In the genomic region with DNA sequence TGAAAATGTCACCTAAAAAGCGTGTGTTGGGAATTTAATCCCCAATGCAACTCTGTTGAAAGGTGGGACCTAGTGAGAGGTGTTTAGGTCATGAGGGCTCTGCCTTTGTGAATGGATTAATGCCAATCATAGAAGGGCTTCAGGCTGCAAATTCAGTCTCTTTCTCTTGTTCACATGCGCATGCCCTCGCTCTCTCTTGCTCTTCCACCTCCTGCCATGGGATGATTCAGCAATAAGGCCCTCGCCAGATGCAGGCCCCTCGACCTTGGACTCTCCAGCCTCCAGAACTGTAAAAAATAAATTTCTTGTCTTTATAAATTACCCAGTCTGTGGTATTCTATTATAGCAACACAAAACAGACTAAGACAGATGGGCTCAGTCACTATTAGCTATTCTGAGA, we compare ENCODE assay signal across 21 cellular contexts. TPM values are rescaled to one million over a fixed set of nuclear protein-coding genes. Genes with fewer than 3 reads are reported as not detected.
DNase-seq lines count a peak whose midpoint lies in the region; ATAC-seq, FAIRE-seq and TF ChIP-seq lines count a peak whose summit lies in the region.
"Had no signal": no experiment of that assay in that cellular context is flagged by ENCODE, and none has a peak within 500 bp of the region (broad histone marks: within the 10 kb centered on the region; RNA-seq: fewer than 3 reads in every experiment).

No MANE protein-coding gene starts in this region.

- no peak for TF ChIP-seq RAD21 in H1 (IDR thresholded peaks at IDR 0.05 in 1 of 2, conservative IDR thresholded peaks at IDR 0.05 in 1 of 2; ENCODE audit: low read depth in 2 of 2, low read length in 2 of 2)

- no peak overlapping the region for H3K4ac ChIP-seq in H1 (replicated peaks; ENCODE audit: insufficient read length, low read depth, low read length)

- H3K79me2 ChIP-seq in OCI-LY1 (ENCODE audit: insufficient read depth, low read length) (no peaks in the 10 kb centered on the region), H1 (ENCODE audit: control insufficient read depth in 1 of 2, insufficient read depth in 2 of 2, low read length in 2 of 2) (no peaks in the 10 kb centered on the region)

- H4K91ac ChIP-seq in H1 (replicated peaks; ENCODE audit: insufficient read length, low read length): no peak overlapping the region

- H2BK12ac ChIP-seq in H1 (ENCODE audit: low read depth, low read length): no peak overlapping the region

- H3K4me3 ChIP-seq in OCI-LY1 (ENCODE audit: low read depth, low read length, poor library complexity, severe bottlenecking): no peak overlapping the region
- no peak overlapping the region for H3K4me3 ChIP-seq in H1 (ENCODE audit: extremely low read depth in 1 of 4, insufficient read depth in 2 of 4, low read depth in 3 of 4, low read length in 4 of 4)
- H3K4me3 ChIP-seq: BLaER1 treated with 17β-estradiol and CSF1 and Interleukin-3, amounts not matched to agents 10 nM and 100 nM; dorsolateral prefrontal cortex; gastrocnemius medialis had no signal

- no peak for DNase-seq in activated T-cell treated with anti-CD3 and anti-CD28 coated beads, Interleukin-2, amount 50 U/mL, for 72 hours
- DNase-seq in activated T-cell treated with anti-CD3 and anti-CD28 coated beads, Interleukin-2, amount 50 U/mL, for 4 hours: no peak
- no peak for DNase-seq in H1 (ENCODE audit: low read depth in 1 of 2, low spot score in 2 of 2)
- DNase-seq in stimulated activated naive CD8-positive, alpha-beta T cell treated with anti-CD3 and anti-CD28 coated beads, Interleukin-15, amount 100 ng/mL, for 72 hours: no peak
- DNase-seq in effector memory CD8-positive, alpha-beta T cell: no peak
- DNase-seq: dorsolateral prefrontal cortex; gastrocnemius medialis; KG1; mesenchymal stem cell; NCI-H1092; NCI-H2081; NCI-H446 treated with DMSO at 0.1 percent for 48 hours; Right ventricle myocardium superior; stimulated activated CD4-positive, alpha-beta T cell treated with anti-CD3 and anti-CD28 coated beads, Interleukin-1b, Interleukin-23, amount 100 ng/mL, for 48 hours had no signal

- no peak overlapping the region for H3K23ac ChIP-seq in H1 (ENCODE audit: insufficient read length)

- H3K9me2 ChIP-seq in OCI-LY1 (ENCODE audit: low read depth, low read length): no peaks in the 10 kb centered on the region

- H2BK120ac ChIP-seq in H1 (replicated peaks; ENCODE audit: low read depth, low read length): no peak overlapping the region

- H3K4me1 Mint-ChIP-seq in activated T-cell treated with anti-CD3 and anti-CD28 coated beads, Interleukin-2, amount 50 U/mL, for 72 hours (ENCODE audit: low read depth): peaks cover 66% of the 10 kb centered on the region
- H3K4me1 Mint-ChIP-seq in activated T-cell treated with anti-CD3 and anti-CD28 coated beads, Interleukin-2, amount 50 U/mL, for 4 hours (ENCODE audit: low read depth): peaks cover 59% of the 10 kb centered on the region
- peaks cover 71% of the 10 kb centered on the region for H3K4me1 Mint-ChIP-seq in stimulated activated naive CD8-positive, alpha-beta T cell treated with anti-CD3 and anti-CD28 coated beads, Interleukin-15, amount 100 ng/mL, for 72 hours
- peaks cover 46 to 57% of the 10 kb centered on the region in 2 donors for H3K4me1 Mint-ChIP-seq in effector memory CD8-positive, alpha-beta T cell (ENCODE audit: low read depth in 2 of 2)

- H2BK15ac ChIP-seq in H1 (ENCODE audit: low read length): no peak overlapping the region

- no peak overlapping the region for H3K4me2 ChIP-seq in OCI-LY1 (ENCODE audit: low read length)
- no peak overlapping the region for H3K4me2 ChIP-seq in H1 (ENCODE audit: insufficient read depth in 1 of 2, low read depth in 2 of 2, low read length in 2 of 2)

- peaks cover 3 to 9% of the 10 kb centered on the region in 2 donors for H3K36me3 Mint-ChIP-seq in activated T-cell treated with anti-CD3 and anti-CD28 coated beads, Interleukin-2, amount 50 U/mL, for 72 hours (ENCODE audit: insufficient read depth in 2 of 2)
- H3K36me3 Mint-ChIP-seq in activated T-cell treated with anti-CD3 and anti-CD28 coated beads, Interleukin-2, amount 50 U/mL, for 4 hours (ENCODE audit: insufficient read depth): peaks cover 11% of the 10 kb centered on the region
- H3K36me3 Mint-ChIP-seq in effector memory CD8-positive, alpha-beta T cell (ENCODE audit: insufficient read depth): no peaks in the 10 kb centered on the region

- H3K4me1 ChIP-seq in OCI-LY1 (ENCODE audit: insufficient read depth, low read length, severe bottlenecking) (peaks cover 44% of the 10 kb centered on the region), H1 (replicated peaks in 1 of 4; ENCODE audit: control insufficient read depth in 3 of 4, insufficient read depth in 4 of 4, low read length in 3 of 4) (peaks cover 0 to 8% (median 0%) of the 10 kb centered on the region in 4 experiments; a peak in 2 of 7 replicates)
- H3K4me1 ChIP-seq: gastrocnemius medialis had no signal

- no peaks in the 10 kb centered on the region for H3K23me2 ChIP-seq in H1 (ENCODE audit: low read depth, low read length)

- FAIRE-seq in H1 (lab: Jason Lieb, UNC): no peak

- TF ChIP-seq CTCF in OCI-LY1 (IDR thresholded peaks at IDR 0.05; ENCODE audit: low read length): no peak
- TF ChIP-seq CTCF in H1 (IDR thresholded peaks at IDR 0.05; ENCODE audit: control extremely low read depth in 1 of 3, insufficient read depth in 1 of 3, low read depth in 1 of 3, low read length in 3 of 3): no peak

- H3K27ac ChIP-seq in OCI-LY1 (ENCODE audit: low read depth, low read length, poor library complexity, severe bottlenecking): peak overlapping the region; percentile 15
- H3K27ac ChIP-seq in H1 (ENCODE audit: low read depth, low read length): no peak overlapping the region
- H3K27ac ChIP-seq: dorsolateral prefrontal cortex, gastrocnemius medialis had no signal

- no peak overlapping the region; the same call in 1 of the 2 replicates for H2BK5ac ChIP-seq in H1 (ENCODE audit: low read depth, low read length)

- no peak for TF ChIP-seq POLR2A in H1 (IDR thresholded peaks at IDR 0.05; ENCODE audit: control extremely low read depth in 1 of 2, low read depth in 2 of 2, low read length in 2 of 2)

- TF ChIP-seq EP300 in H1 (IDR thresholded peaks at IDR 0.05; ENCODE audit: borderline replicate concordance in 1 of 2, low read depth in 2 of 2, low read length in 2 of 2): no peak

- 84% methylated on average over 5 of the region's 5 CpGs; no CpG with 5 or more reads in 1 of the 2 experiments for WGBS in H1 (ENCODE audit: extremely low coverage in 1 of 2, insufficient coverage in 1 of 2, insufficient read length in 1 of 2, insufficient replicate concordance in 2 of 2, low coverage in 1 of 2, low lambda C conversion rate in 2 of 2, missing lambda C conversion rate in 1 of 2), 2 experiments

- no peaks in the 10 kb centered on the region for H3K27me3 Mint-ChIP-seq in activated T-cell treated with anti-CD3 and anti-CD28 coated beads, Interleukin-2, amount 50 U/mL, for 72 hours (ENCODE audit: low read depth)
- no peaks in the 10 kb centered on the region for H3K27me3 Mint-ChIP-seq in activated T-cell treated with anti-CD3 and anti-CD28 coated beads, Interleukin-2, amount 50 U/mL, for 4 hours (ENCODE audit: low read depth)
- H3K27me3 Mint-ChIP-seq in stimulated activated naive CD8-positive, alpha-beta T cell treated with anti-CD3 and anti-CD28 coated beads, Interleukin-15, amount 100 ng/mL, for 72 hours: no peaks in the 10 kb centered on the region
- no peaks in the 10 kb centered on the region for H3K27me3 Mint-ChIP-seq in effector memory CD8-positive, alpha-beta T cell
- H3K27me3 Mint-ChIP-seq: progenitor cell of endocrine pancreas had no signal

- no peak overlapping the region for H3K18ac ChIP-seq in H1 (ENCODE audit: extremely low read depth, low read length)

- H3K14ac ChIP-seq in H1 (ENCODE audit: insufficient read length): no peak overlapping the region

- H3K27me3 ChIP-seq in OCI-LY1 (ENCODE audit: insufficient read depth, low read length): no peaks in the 10 kb centered on the region
- H3K27me3 ChIP-seq in H1 (replicated peaks in 1 of 4; ENCODE audit: control insufficient read depth in 3 of 4, extremely low read depth in 1 of 4, insufficient read depth in 3 of 4, low read length in 3 of 4): no peaks in the 10 kb centered on the region
- H3K27me3 ChIP-seq: BLaER1 treated with 17β-estradiol and CSF1 and Interleukin-3, amounts not matched to agents 10 nM and 100 nM; dorsolateral prefrontal cortex; gastrocnemius medialis had no signal

- H4K20me1 ChIP-seq in OCI-LY1 (ENCODE audit: insufficient read depth, low read length) (no peaks in the 10 kb centered on the region), H1 (replicated peaks in 1 of 2; ENCODE audit: control insufficient read depth in 1 of 2, insufficient read depth in 2 of 2, low read length in 2 of 2) (no peaks in the 10 kb centered on the region)
- H4K20me1 ChIP-seq: BLaER1 treated with 17β-estradiol and CSF1 and Interleukin-3, amounts not matched to agents 10 nM and 100 nM had no signal

- H3K79me1 ChIP-seq in H1 (ENCODE audit: low read depth, low read length): no peaks in the 10 kb centered on the region

- no peak for ATAC-seq in activated T-cell treated with anti-CD3 and anti-CD28 coated beads, Interleukin-2, amount 50 U/mL, for 72 hours (replicated peaks in 1 of 2)
- no peak for ATAC-seq in activated T-cell treated with anti-CD3 and anti-CD28 coated beads, Interleukin-2, amount 50 U/mL, for 4 hours
- no peak for ATAC-seq in stimulated activated naive CD8-positive, alpha-beta T cell treated with anti-CD3 and anti-CD28 coated beads, Interleukin-15, amount 100 ng/mL, for 72 hours
- ATAC-seq in HG02981 (IDR thresholded peaks at IDR 0.05; ENCODE audit: unreplicated experiment) (no peak), GM21423 (IDR thresholded peaks at IDR 0.05; ENCODE audit: unreplicated experiment) (no peak)
- ATAC-seq in effector memory CD8-positive, alpha-beta T cell (replicated peaks): no peak
- ATAC-seq: esophagus mucosa, gastrocnemius medialis had no signal

- peak overlapping the region; percentile 46 to 89 for H3K4me3 Mint-ChIP-seq in activated T-cell treated with anti-CD3 and anti-CD28 coated beads, Interleukin-2, amount 50 U/mL, for 72 hours
- no peak overlapping the region for H3K4me3 Mint-ChIP-seq in activated T-cell treated with anti-CD3 and anti-CD28 coated beads, Interleukin-2, amount 50 U/mL, for 4 hours
- peak overlapping the region; percentile 58 to 93 for H3K4me3 Mint-ChIP-seq in stimulated activated naive CD8-positive, alpha-beta T cell treated with anti-CD3 and anti-CD28 coated beads, Interleukin-15, amount 100 ng/mL, for 72 hours
- H3K4me3 Mint-ChIP-seq in effector memory CD8-positive, alpha-beta T cell: no peak overlapping the region
- H3K4me3 Mint-ChIP-seq: nephron had no signal

- H3K9me3 Mint-ChIP-seq in activated T-cell treated with anti-CD3 and anti-CD28 coated beads, Interleukin-2, amount 50 U/mL, for 72 hours: peaks cover 0 to 2% of the 10 kb centered on the region in 2 donors
- no peaks in the 10 kb centered on the region for H3K9me3 Mint-ChIP-seq in activated T-cell treated with anti-CD3 and anti-CD28 coated beads, Interleukin-2, amount 50 U/mL, for 4 hours
- no peaks in the 10 kb centered on the region for H3K9me3 Mint-ChIP-seq in stimulated activated naive CD8-positive, alpha-beta T cell treated with anti-CD3 and anti-CD28 coated beads, Interleukin-15, amount 100 ng/mL, for 72 hours
- no peaks in the 10 kb centered on the region for H3K9me3 Mint-ChIP-seq in effector memory CD8-positive, alpha-beta T cell
- H3K9me3 Mint-ChIP-seq: nephron had no signal

- H2AK5ac ChIP-seq in H1 (ENCODE audit: low read depth, low read length): no peak overlapping the region

- H3K36me3 ChIP-seq in OCI-LY1 (ENCODE audit: insufficient read depth, low read length): no peaks in the 10 kb centered on the region
- no peaks in the 10 kb centered on the region for H3K36me3 ChIP-seq in H1 (ENCODE audit: control insufficient read depth in 2 of 4, insufficient read depth in 4 of 4, low read length in 3 of 4)
- H3K36me3 ChIP-seq: gastrocnemius medialis had no signal

- CTCF ChIA-PET in H1 (lab: Charles Lee; ENCODE audit: partially characterized antibody): interaction anchor here (1.1 to 1.5 kb wide), 2 partner anchors 13 to 33 kb away, joined by 3 read pairs; no protein-coding TSS in a partner anchor

- H4K5ac ChIP-seq in H1 (ENCODE audit: insufficient read length, low read depth, low read length): no peak overlapping the region

- H3K27ac Mint-ChIP-seq in activated T-cell treated with anti-CD3 and anti-CD28 coated beads, Interleukin-2, amount 50 U/mL, for 72 hours: peak overlapping the region; percentile 91
- peak overlapping the region; percentile 48 to 51 for H3K27ac Mint-ChIP-seq in stimulated activated naive CD8-positive, alpha-beta T cell treated with anti-CD3 and anti-CD28 coated beads, Interleukin-15, amount 100 ng/mL, for 72 hours
- peak overlapping the region in 1 of 2 donors; percentile 52 for H3K27ac Mint-ChIP-seq in effector memory CD8-positive, alpha-beta T cell

- H2AFZ ChIP-seq in OCI-LY1 (ENCODE audit: low read length): no peak overlapping the region
- H2AFZ ChIP-seq in H1 (ENCODE audit: low read length): no peak overlapping the region

- H3F3A ChIP-seq in OCI-LY1 (ENCODE audit: insufficient read depth, low read length): no peaks in the 10 kb centered on the region

- H3K56ac ChIP-seq in H1 (replicated peaks; ENCODE audit: insufficient read length, low read depth, low read length): no peak overlapping the region

- H3K9ac ChIP-seq in OCI-LY1 (ENCODE audit: low read length) (no peak overlapping the region), H1 (replicated peaks in 1 of 4; ENCODE audit: extremely low read depth in 1 of 4, low read depth in 3 of 4, low read length in 3 of 4) (no peak overlapping the region)
- H3K9ac ChIP-seq: BLaER1 treated with 17β-estradiol and CSF1 and Interleukin-3, amounts not matched to agents 10 nM and 100 nM had no signal

- no peak overlapping the region for H4K8ac ChIP-seq in H1 (ENCODE audit: extremely low read depth, insufficient read depth, low read length)

- H2BK20ac ChIP-seq in H1 (ENCODE audit: low read length): no peak overlapping the region

- H3K9me3 ChIP-seq in OCI-LY1 (ENCODE audit: low read length) (no peaks in the 10 kb centered on the region), H1 (ENCODE audit: insufficient read depth in 2 of 2, low read depth in 1 of 2, low read length in 1 of 2) (no peaks in the 10 kb centered on the region)
- H3K9me3 ChIP-seq: BLaER1 treated with 17β-estradiol and CSF1 and Interleukin-3, amounts not matched to agents 10 nM and 100 nM; gastrocnemius medialis had no signal

- POLR2A ChIA-PET in H1 (lab: Charles Lee; ENCODE audit: partially characterized antibody): no interaction called here

RNA-seq across cellular contexts. Expression of a gene that starts 55.4 kb away (rescaled TPM):
- total RNA-seq in activated T-cell treated with anti-CD3 and anti-CD28 coated beads, Interleukin-2, amount 50 U/mL, for 72 hours: 10 to 100 TPM; 11.3 to 14.1 TPM
- total RNA-seq in activated T-cell treated with anti-CD3 and anti-CD28 coated beads, Interleukin-2, amount 50 U/mL, for 4 hours: 1 to 10 TPM; 3.1 to 6.9 (median 3.2) TPM
- total RNA-seq in H1 (2021; fragmentation: NEBNext Ultra II Directional; extraction: Animal tissue kit (Norgen Biotek cat#: 25700)): 1.3 and 2.0 TPM in 2 replicates
- 0.83 and 0.86 TPM in 2 replicates for polyA plus RNA-seq in H1 (2011; rRNA removed)
- 0.80 TPM for polyA plus RNA-seq in H1 (2011; cell fraction: cytosol; rRNA removed)
- polyA plus RNA-seq in H1 (2011; cell fraction: nucleus; rRNA removed): 1.4 TPM
- polyA plus RNA-seq in H1 (2012, experiment 1 of 2): 1.6 to 2.5 TPM (median 1.8 TPM) in 4 replicates
- 0.08 TPM for polyA plus RNA-seq in H1 (2012, experiment 2 of 2)
- 1.2 TPM for polyA plus RNA-seq in H1 (2013, experiment 1 of 2)
- 1.1 TPM for polyA plus RNA-seq in H1 (2013, experiment 2 of 2)
- polyA minus RNA-seq in H1 (2011; rRNA and poly(A)+ RNA removed): 3.0 and 5.2 TPM in 2 replicates
- 0.81 TPM for polyA minus RNA-seq in H1 (2011; cell fraction: cytosol; rRNA and poly(A)+ RNA removed)
- 6.7 TPM for polyA minus RNA-seq in H1 (2011; cell fraction: nucleus; rRNA and poly(A)+ RNA removed)

Comparison
In these comparisons a context has a peak if more than half of its experiments do, and no peak if none do; other contexts are left out.
1. H3K4me3 Mint-ChIP-seq: peak in activated T-cell treated with anti-CD3 and anti-CD28 coated beads, Interleukin-2, amount 50 U/mL, for 72 hours (2 of 2) and stimulated activated naive CD8-positive, alpha-beta T cell treated with anti-CD3 and anti-CD28 coated beads, Interleukin-15, amount 100 ng/mL, for 72 hours (2 of 2); none in activated T-cell treated with anti-CD3 and anti-CD28 coated beads, Interleukin-2, amount 50 U/mL, for 4 hours (single experiment) and effector memory CD8-positive, alpha-beta T cell (0 of 2).